ENCODE assay signal across 19 cellular contexts in the genomic region with DNA sequence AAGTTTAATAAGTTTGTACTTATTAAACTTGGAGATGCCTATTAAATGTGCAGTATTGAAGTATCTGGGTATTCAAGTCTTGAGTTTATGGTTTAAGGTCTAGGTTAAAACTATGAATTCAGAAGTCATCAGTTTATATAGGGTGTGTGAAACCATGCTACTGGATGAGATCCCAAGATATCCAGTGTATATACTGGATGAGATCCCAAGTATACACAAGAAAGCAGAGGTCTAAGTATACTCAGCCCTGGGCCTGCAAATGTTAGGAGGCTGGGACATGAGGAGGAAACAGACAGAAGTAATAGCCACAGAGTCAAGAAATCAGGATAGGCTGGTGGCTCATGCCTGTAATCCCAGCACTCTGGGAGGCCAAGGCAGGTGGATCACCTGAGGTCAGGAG.
A peak's percentile ranks its signal among the peaks of the same experiment; 100 is the strongest.
DNase-seq lines count a peak whose midpoint lies in the region; ATAC-seq and TF ChIP-seq lines count a peak whose summit lies in the region.
"Had no signal": no experiment of that assay in that cellular context is flagged by ENCODE, and none has a peak within 500 bp of the region (broad histone marks: within the 10 kb centered on the region; RNA-seq: fewer than 3 reads in every experiment).

No MANE protein-coding gene starts in this region.

- no peak overlapping the region for H3K4me3 ChIP-seq in LNCaP clone FGC (ENCODE audit: low read depth, low read length)
- H3K4me3 ChIP-seq: A549, BLaER1 had no signal

- ATAC-seq in left colon: peak; percentile 26
- ATAC-seq: A549 had no signal

- DNase-seq in EH (ENCODE audit: low read depth) (peak; percentile 9), LNCaP clone FGC (ENCODE audit: low read depth) (peak; percentile 83), left colon (no peak), AG08396 (ENCODE audit: low spot score) (no peak), epidermal melanocyte (ENCODE audit: insufficient read length, low spot score) (no peak)
- DNase-seq: BE2C; C1 segment of cervical spinal cord; CD4-positive, alpha-beta memory T cell; CD4-positive, CD25-positive, alpha-beta regulatory T cell; CD8-positive, alpha-beta memory T cell; COR-L47; DMS 273 treated with DMSO at 0.1 percent for 48 hours; DMS153; DMS53; DMS79; DND-41; GF-D8 had no signal

- intact Hi-C loops in left colon (cut with DNase I, micrococcal nuclease): no loop called here

- TF ChIP-seq CTCF in LNCaP clone FGC (IDR thresholded peaks at IDR 0.05; ENCODE audit: control insufficient read depth, extremely low read depth, insufficient read depth): no peak

Comparison
In these comparisons a context has a peak if more than half of its experiments do, and no peak if none do; other contexts are left out.
1. DNase-seq: peak in EH (single experiment) and LNCaP clone FGC (single experiment); none in left colon (0 of 2), AG08396 (single experiment) and epidermal melanocyte (single experiment).